ENCODE assay signal across 12 cellular contexts in the genomic region with DNA sequence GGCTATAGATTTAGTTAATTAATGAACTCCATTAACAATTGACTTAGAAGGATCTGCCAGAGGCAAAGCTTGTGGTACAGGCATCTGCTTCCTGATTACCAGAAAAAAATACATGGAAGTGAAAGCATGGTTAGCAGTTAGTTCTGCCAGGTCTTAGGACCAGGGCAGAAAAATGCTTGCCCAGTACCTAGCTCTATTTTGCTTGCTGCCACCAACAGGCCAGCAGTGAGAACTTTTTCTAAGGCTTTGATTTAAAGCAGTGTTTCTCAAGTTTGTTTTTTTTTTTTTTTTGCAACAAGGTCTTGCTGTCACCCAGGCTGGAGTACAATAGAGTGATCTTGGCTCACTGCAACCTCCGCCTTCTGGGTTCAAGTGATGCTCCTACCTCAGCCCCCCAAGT. TPM values are rescaled to one million over a fixed set of nuclear protein-coding genes. Genes with fewer than 3 reads are reported as not detected.
DNase-seq lines count a peak whose midpoint lies in the region; ATAC-seq and TF ChIP-seq lines count a peak whose summit lies in the region.
"Had no signal": no experiment of that assay in that cellular context is flagged by ENCODE, and none has a peak within 500 bp of the region (broad histone marks: within the 10 kb centered on the region; RNA-seq: fewer than 3 reads in every experiment).

No MANE protein-coding gene starts in this region.

- H3K9me3 ChIP-seq in A673 (ENCODE audit: low read depth, low read length, poor library complexity, severe bottlenecking) (no peaks in the 10 kb centered on the region), HCT116 (ENCODE audit: control insufficient read depth in 1 of 2, insufficient read depth in 1 of 2, low read depth in 1 of 2, low read length in 2 of 2) (no peaks in the 10 kb centered on the region), SK-N-SH (no peaks in the 10 kb centered on the region), upper lobe of right lung (no peaks in the 10 kb centered on the region), right cardiac atrium (ENCODE audit: control insufficient read depth, low read length) (no peaks in the 10 kb centered on the region)

- H3K4me1 ChIP-seq in A673 (ENCODE audit: insufficient read depth, low read length, poor library complexity, severe bottlenecking) (no peaks in the 10 kb centered on the region), HCT116 (ENCODE audit: control insufficient read depth in 1 of 2, insufficient read depth in 2 of 2, low read length in 2 of 2) (no peaks in the 10 kb centered on the region; a peak in 1 of 4 replicates), SK-N-SH (ENCODE audit: control insufficient read depth in 1 of 2, insufficient read depth in 2 of 2, low read depth in 1 of 2, low read length in 1 of 2) (no peaks in the 10 kb centered on the region), upper lobe of right lung (no peaks in the 10 kb centered on the region), right cardiac atrium (ENCODE audit: control insufficient read depth, insufficient read depth, low read length) (no peaks in the 10 kb centered on the region)

- TF ChIP-seq CTCF in A673 (conservative IDR thresholded peaks at IDR 0.05; ENCODE audit: low read depth, low read length), result peak; percentile 33; the same call in 1 of the 2 replicates
- TF ChIP-seq CTCF in HCT116 (IDR thresholded peaks at IDR 0.05 in 2 of 3, conservative IDR thresholded peaks at IDR 0.05 in 1 of 3; ENCODE audit: borderline replicate concordance in 1 of 3, insufficient read depth in 1 of 3, low read depth in 2 of 3, low read length in 2 of 3), result peak; percentile 6 to 46 (median 41); a peak in 3 of 6 replicates
- peak; percentile 39 for TF ChIP-seq CTCF in SK-N-SH (IDR thresholded peaks at IDR 0.05)
- peak; percentile 23 for TF ChIP-seq CTCF in fibroblast of pulmonary artery (IDR thresholded peaks at IDR 0.05; ENCODE audit: low read length, missing control alignments)
- TF ChIP-seq CTCF in upper lobe of right lung (IDR thresholded peaks at IDR 0.05), result no peak

- no peak for DNase-seq in A673 (ENCODE audit: low spot score)
- DNase-seq in HCT116 (ENCODE audit: low read depth, low spot score), result no peak
- DNase-seq in SK-N-SH, result no peak
- DNase-seq in fibroblast of pulmonary artery (ENCODE audit: low read depth), result peak; percentile 38
- DNase-seq in activated CD4-positive, CD25-positive, alpha-beta regulatory T cell (lab: John Stamatoyannopoulos, UW), result no peak
- no peak for DNase-seq in upper lobe of right lung
- DNase-seq in right cardiac atrium, result no peak
- DNase-seq: activated CD4-positive, CD25-positive, alpha-beta regulatory T cell treated with anti-CD3 and anti-CD28 coated beads, Interleukin-2, amount 50 U/mL, for 72 hours; head of caudate nucleus; stimulated activated CD4-positive, alpha-beta T cell treated with anti-CD3 and anti-CD28 coated beads, Interleukin-4, amount 100 ng/mL, for 4 hours had no signal

- ATAC-seq in HCT116 (peak; percentile 77), upper lobe of right lung (no peak), right cardiac atrium (no peak), GM18873 (IDR thresholded peaks at IDR 0.05; ENCODE audit: low FRiP score, unreplicated experiment) (no peak)

- no peaks in the 10 kb centered on the region for H3F3A ChIP-seq in SK-N-SH (replicated peaks; ENCODE audit: insufficient read depth)

- no peak overlapping the region for H3K9ac ChIP-seq in HCT116 (ENCODE audit: low read length)
- no peak overlapping the region for H3K9ac ChIP-seq in SK-N-SH

- H2AFZ ChIP-seq in HCT116 (ENCODE audit: low read depth, low read length, poor library complexity, severe bottlenecking) (no peak overlapping the region), SK-N-SH (ENCODE audit: low read depth) (no peak overlapping the region)

- H3K9me2 ChIP-seq in HCT116 (ENCODE audit: insufficient read depth) (no peaks in the 10 kb centered on the region), SK-N-SH (no peaks in the 10 kb centered on the region)

- no peaks in the 10 kb centered on the region for H3K79me2 ChIP-seq in HCT116 (ENCODE audit: insufficient read depth, low read length)
- no peaks in the 10 kb centered on the region for H3K79me2 ChIP-seq in SK-N-SH (ENCODE audit: insufficient read depth)

- intact Hi-C loops in A673 (cut with micrococcal nuclease; ENCODE audit: unreplicated experiment), result no loop called here
- intact Hi-C loops in HCT116 (cut with micrococcal nuclease), result no loop called here
- intact Hi-C loops in upper lobe of right lung (cut with DNase I), result no loop called here
- intact Hi-C loops in right cardiac atrium (cut with DNase I), result no loop called here

- H3K36me3 ChIP-seq in A673 (ENCODE audit: insufficient read depth, low read length, poor library complexity, severe bottlenecking) (peaks cover 17% of the 10 kb centered on the region), HCT116 (ENCODE audit: control insufficient read depth in 1 of 2, insufficient read depth in 2 of 2, low read length in 2 of 2) (peaks cover 15 to 22% of the 10 kb centered on the region in 2 experiments), SK-N-SH (replicated peaks in 1 of 2; ENCODE audit: control insufficient read depth in 1 of 2, insufficient read depth in 2 of 2, low read length in 1 of 2) (peaks cover 43 to 45% of the 10 kb centered on the region in 2 experiments), upper lobe of right lung (peaks cover 93% of the 10 kb centered on the region)

- CTCF ChIA-PET in A673 (lab: Charles Lee) (interaction anchor here (0.6 to 0.9 kb wide), 4 partner anchors 16 to 971 kb away, joined by 3 to 8 read pairs (median 4); no protein-coding TSS in a partner anchor), HCT116 (lab: Charles Lee) (interaction anchor here (0.6 to 1.3 kb wide), 4 partner anchors 16 to 150 kb away, joined by 3 to 8 read pairs (median 4); a partner anchor contains a TSS), SK-N-SH (lab: Yijun Ruan, JAX) (interaction anchor here (0.9 to 1.2 kb wide), 3 partner anchors 16 to 361 kb away, joined by 3 to 5 read pairs (median 3); a partner anchor contains a TSS)

- RAD21 ChIA-PET in HCT116 (lab: Charles Lee; ENCODE audit: low non-redundant PET in 1 of 2, low total read pairs in 2 of 2, uncharacterized antibody in 2 of 2, unreplicated experiment in 2 of 2), result interaction anchor here (0.6 to 0.7 kb wide), 3 partner anchors 77 to 138 kb away, joined by 3 to 5 read pairs (median 3); no protein-coding TSS in a partner anchor

- TF ChIP-seq EP300 in SK-N-SH (IDR thresholded peaks at IDR 0.05; ENCODE audit: borderline replicate concordance in 1 of 2, low read depth in 1 of 2, low read length in 1 of 2), result no peak

- BruUV-seq in A673 (replicated peaks; lab: Mats Ljungman, UMichigan) (no TSS peak), HCT116 (replicated peaks; lab: Mats Ljungman, UMichigan) (no TSS peak)

- H3K4me2 ChIP-seq in HCT116 (ENCODE audit: low read length), result no peak overlapping the region
- no peak overlapping the region for H3K4me2 ChIP-seq in SK-N-SH

- no peaks in the 10 kb centered on the region for H4K20me1 ChIP-seq in HCT116 (ENCODE audit: insufficient read depth)
- no peaks in the 10 kb centered on the region for H4K20me1 ChIP-seq in SK-N-SH (ENCODE audit: insufficient read depth)

- TF ChIP-seq RAD21 in HCT116 (IDR thresholded peaks at IDR 0.05; ENCODE audit: low read depth), result peak; percentile 32; the same call in 1 of the 2 replicates
- TF ChIP-seq RAD21 in SK-N-SH (IDR thresholded peaks at IDR 0.05; ENCODE audit: low read length), result no peak

- TF ChIP-seq POLR2A in HCT116 (IDR thresholded peaks at IDR 0.05; ENCODE audit: borderline replicate concordance, extremely low read depth, insufficient read depth, insufficient read length), result no peak

- no peak overlapping the region for H3K27ac ChIP-seq in A673 (ENCODE audit: low read depth, low read length, poor library complexity, severe bottlenecking)
- H3K27ac ChIP-seq in HCT116 (ENCODE audit: low read depth, low read length), result no peak overlapping the region
- no peak overlapping the region for H3K27ac ChIP-seq in SK-N-SH (ENCODE audit: low read depth in 2 of 2, low read length in 1 of 2)
- H3K27ac ChIP-seq in upper lobe of right lung, result no peak overlapping the region
- H3K27ac ChIP-seq in right cardiac atrium (ENCODE audit: low read length), result no peak overlapping the region
- H3K27ac ChIP-seq: C4-2B had no signal

- POLR2A ChIA-PET in A673 (lab: Charles Lee; ENCODE audit: low non-redundant PET) (interaction anchor here (0.5 to 0.6 kb wide), 3 partner anchors 49 to 1478 kb away, joined by 3 to 7 read pairs (median 4); a partner anchor contains a TSS), HCT116 (lab: Charles Lee) (no interaction called here), SK-N-SH (lab: Yijun Ruan, JAX) (no interaction called here)

- 100% methylated on average over 1 of the region's 1 CpG for WGBS in SK-N-SH (ENCODE audit: low lambda C conversion rate)
- 100% methylated on average over 1 of the region's 1 CpG for WGBS in right cardiac atrium

- H3K4me3 ChIP-seq in A673 (ENCODE audit: low read depth, low read length, poor library complexity, severe bottlenecking) (no peak overlapping the region), HCT116 (replicated peaks in 1 of 2; ENCODE audit: low read depth in 1 of 2, low read length in 2 of 2) (no peak overlapping the region), SK-N-SH (ENCODE audit: low read depth in 2 of 2, low read length in 1 of 2) (no peak overlapping the region), fibroblast of pulmonary artery (replicated peaks; ENCODE audit: low read depth, low read length) (no peak overlapping the region), upper lobe of right lung (no peak overlapping the region), right cardiac atrium (ENCODE audit: low read length) (no peak overlapping the region)

- H3K27me3 ChIP-seq in A673 (replicated peaks; ENCODE audit: insufficient read depth, low read depth, low read length, poor library complexity), result no peaks in the 10 kb centered on the region
- no peaks in the 10 kb centered on the region for H3K27me3 ChIP-seq in HCT116 (ENCODE audit: insufficient read depth, low read length)
- no peaks in the 10 kb centered on the region for H3K27me3 ChIP-seq in SK-N-SH (ENCODE audit: insufficient read depth)
- H3K27me3 ChIP-seq in upper lobe of right lung, result no peaks in the 10 kb centered on the region
- no peaks in the 10 kb centered on the region for H3K27me3 ChIP-seq in right cardiac atrium (ENCODE audit: control insufficient read depth, insufficient read depth)

TF ChIP-seq in HCT116, 20 proteins besides CTCF, POLR2A, EP300 and RAD21 (continues in another document):
- TF ChIP-seq ZNF274 (IDR thresholded peaks at IDR 0.05; ENCODE audit: low read depth, low read length) (no peak), JUND (IDR thresholded peaks at IDR 0.05) (no peak), EZH2 (IDR thresholded peaks at IDR 0.05) (no peak)

RNA-seq across cellular contexts. Expression of a gene that starts 16.4 kb away (rescaled TPM):
- 18.9 and 19.8 TPM in 2 replicates for total RNA-seq in A673 (2021)
- 21.2 TPM for total RNA-seq in HCT116 (2021; ENCODE audit: unreplicated experiment)
- 6.9 and 7.1 TPM in 2 replicates for polyA plus RNA-seq in HCT116 (2012)
- 5.0 and 7.4 TPM in 2 replicates for polyA plus RNA-seq in SK-N-SH (2012; rRNA removed)
- 4.6 and 5.5 TPM in 2 replicates for polyA plus RNA-seq in SK-N-SH (2012; cell fraction: cytosol; rRNA removed)
- 5.2 and 8.9 TPM in 2 replicates for polyA plus RNA-seq in SK-N-SH (2012; cell fraction: nucleus; rRNA removed)
- total RNA-seq in upper lobe of right lung, result 26.3 TPM
- total RNA-seq in right cardiac atrium, result 10 to 100 TPM in 3 of 4 donors, 1 to 10 TPM in 1; 8.9 to 13.4 (median 11.0) TPM
- 2.4 TPM for polyA plus RNA-seq in right cardiac atrium
